ENCODE assay signal across 9 cellular contexts in genomic region chr2:238230699-238231098, GRCh38. TPM values are rescaled to one million over a fixed set of nuclear protein-coding genes. Genes with fewer than 3 reads are reported as not detected.
DNase-seq lines count a peak whose midpoint lies in the region; ATAC-seq and TF ChIP-seq lines count a peak whose summit lies in the region.
"Had no signal": no experiment of that assay in that cellular context is flagged by ENCODE, and none has a peak within 500 bp of the region (broad histone marks: within the 10 kb centered on the region; RNA-seq: fewer than 3 reads in every experiment).

No MANE protein-coding gene starts in this region.

- peaks cover 0 to 4% of the 10 kb centered on the region in 2 donors for H3K27me3 ChIP-seq in naive thymus-derived CD4-positive, alpha-beta T cell (ENCODE audit: control insufficient read depth in 2 of 2, insufficient read depth in 2 of 2, low read length in 2 of 2)
- H3K27me3 ChIP-seq in transverse colon, result no peaks in the 10 kb centered on the region

- in situ Hi-C loops in transverse colon (cut with MboI; ENCODE audit: low pct_ligation_motif_present in 1 of 4, low pct_unique_long_range_greater_than_20kb in 1 of 4, low sequenced_read_pairs in 3 of 4), result no loop called here

- H3K4me1 Mint-ChIP-seq in activated naive CD4-positive, alpha-beta T cell treated with anti-CD3 and anti-CD28 coated beads, Interleukin-2, amount 50 U/mL, for 24 hours, result peaks cover 29% of the 10 kb centered on the region
- peaks cover 19% of the 10 kb centered on the region for H3K4me1 Mint-ChIP-seq in chondrocyte (ENCODE audit: low read depth)
- peaks cover 14 to 33% (median 25%) of the 10 kb centered on the region in 7 donors for H3K4me1 Mint-ChIP-seq in naive thymus-derived CD4-positive, alpha-beta T cell

- POLR2A ChIA-PET in naive thymus-derived CD4-positive, alpha-beta T cell (lab: Charles Lee), result interaction anchor here (2.8 kb wide), 1 partner anchor 28 kb away, joined by 17 read pairs; the partner anchor contains the start of gene ILKAP

- H3K27me3 Mint-ChIP-seq in activated naive CD4-positive, alpha-beta T cell treated with anti-CD3 and anti-CD28 coated beads, Interleukin-2, amount 50 U/mL, for 24 hours, result peaks cover 4% of the 10 kb centered on the region
- H3K27me3 Mint-ChIP-seq in chondrocyte (ENCODE audit: low read depth), result no peaks in the 10 kb centered on the region
- peaks cover 5 to 56% (median 10%) of the 10 kb centered on the region in 5 donors for H3K27me3 Mint-ChIP-seq in naive thymus-derived CD4-positive, alpha-beta T cell

- no peak overlapping the region for H3K27ac ChIP-seq in naive thymus-derived CD4-positive, alpha-beta T cell (ENCODE audit: low read depth, low read length)
- H3K27ac ChIP-seq in transverse colon, result peak overlapping the region in 3 of 4 donors; percentile 44 to 80 (median 74)

- intact Hi-C loops in naive thymus-derived CD4-positive, alpha-beta T cell (cut with micrococcal nuclease), result loop anchor here (1.0 to 5.0 kb wide), 5 partner anchors 10 to 263 kb away; partner anchors contain the start of genes HES6 (in 2 of the 2), ILKAP (in 2 of the 2), PER2 (in 1 of the 2) and UBE2F (in 1 of the 2)
- intact Hi-C loops in transverse colon (cut with DNase I; ENCODE audit: low total_unique reads), result no loop called here

- TF ChIP-seq CTCF in chondrocyte (IDR thresholded peaks at IDR 0.05), result no peak
- TF ChIP-seq CTCF in transverse colon (IDR thresholded peaks at IDR 0.05), result no peak

- ATAC-seq in naive thymus-derived CD4-positive, alpha-beta T cell, result no peak
- no peak for ATAC-seq in GM21737 (IDR thresholded peaks at IDR 0.05; ENCODE audit: unreplicated experiment)

- H3K9me3 Mint-ChIP-seq in activated naive CD4-positive, alpha-beta T cell treated with anti-CD3 and anti-CD28 coated beads, Interleukin-2, amount 50 U/mL, for 24 hours, result no peaks in the 10 kb centered on the region
- H3K9me3 Mint-ChIP-seq in chondrocyte (ENCODE audit: low read depth), result no peaks in the 10 kb centered on the region
- peaks cover 0 to 6% (median 0%) of the 10 kb centered on the region in 11 donors for H3K9me3 Mint-ChIP-seq in naive thymus-derived CD4-positive, alpha-beta T cell

- H3K9me3 ChIP-seq in naive thymus-derived CD4-positive, alpha-beta T cell (ENCODE audit: control insufficient read depth in 2 of 3, low read length in 3 of 3), result no peaks in the 10 kb centered on the region
- no peaks in the 10 kb centered on the region for H3K9me3 ChIP-seq in transverse colon

- H3K4me1 ChIP-seq in naive thymus-derived CD4-positive, alpha-beta T cell (ENCODE audit: control insufficient read depth in 2 of 2, insufficient read depth in 2 of 2, low read length in 2 of 2), result peaks cover 5 to 8% of the 10 kb centered on the region in 2 donors
- H3K4me1 ChIP-seq in transverse colon, result peaks cover 0 to 25% (median 18%) of the 10 kb centered on the region in 4 donors

- TF ChIP-seq EP300 in transverse colon (IDR thresholded peaks at IDR 0.05; ENCODE audit: low read depth), result no peak

- 75 to 86% methylated on average over 2 to 5 of the region's 5 CpGs for WGBS in transverse colon (ENCODE audit: low coverage in 1 of 2), 2 donors

- peak overlapping the region; percentile 66 for H3K4me3 ChIP-seq in naive thymus-derived CD4-positive, alpha-beta T cell (ENCODE audit: low read length)
- peak overlapping the region in 2 of 4 donors; percentile 44 to 54 for H3K4me3 ChIP-seq in transverse colon

- CTCF ChIA-PET in naive thymus-derived CD4-positive, alpha-beta T cell (lab: Charles Lee), result no interaction called here

- peaks cover 0 to 7% (median 0%) of the 10 kb centered on the region in 3 experiments for H3K36me3 ChIP-seq in naive thymus-derived CD4-positive, alpha-beta T cell (ENCODE audit: control insufficient read depth in 2 of 3, insufficient read depth in 3 of 3, low read length in 3 of 3)
- H3K36me3 ChIP-seq in transverse colon, result no peaks in the 10 kb centered on the region

- no peak for TF ChIP-seq POLR2A in transverse colon (IDR thresholded peaks at IDR 0.05)

- H3K27ac Mint-ChIP-seq in activated naive CD4-positive, alpha-beta T cell treated with anti-CD3 and anti-CD28 coated beads, Interleukin-2, amount 50 U/mL, for 24 hours, result no peak overlapping the region
- H3K27ac Mint-ChIP-seq in chondrocyte (ENCODE audit: unreplicated experiment), result no peak overlapping the region
- peak overlapping the region in 3 of 9 donors; percentile 31 to 58 (median 37) for H3K27ac Mint-ChIP-seq in naive thymus-derived CD4-positive, alpha-beta T cell

- peak overlapping the region; percentile 93 for H3K4me3 Mint-ChIP-seq in activated naive CD4-positive, alpha-beta T cell treated with anti-CD3 and anti-CD28 coated beads, Interleukin-2, amount 50 U/mL, for 24 hours
- H3K4me3 Mint-ChIP-seq in chondrocyte (ENCODE audit: unreplicated experiment), result peak overlapping the region; percentile 79
- H3K4me3 Mint-ChIP-seq in naive thymus-derived CD4-positive, alpha-beta T cell, result peak overlapping the region; percentile 45 to 91 (median 86)

- peaks cover 4% of the 10 kb centered on the region for H3K36me3 Mint-ChIP-seq in activated naive CD4-positive, alpha-beta T cell treated with anti-CD3 and anti-CD28 coated beads, Interleukin-2, amount 50 U/mL, for 24 hours
- peaks cover 5% of the 10 kb centered on the region for H3K36me3 Mint-ChIP-seq in chondrocyte (ENCODE audit: low read depth)
- peaks cover 0 to 10% (median 5%) of the 10 kb centered on the region in 5 donors for H3K36me3 Mint-ChIP-seq in naive thymus-derived CD4-positive, alpha-beta T cell

- no peak for DNase-seq in activated naive CD4-positive, alpha-beta T cell (lab: John Stamatoyannopoulos, UW)
- DNase-seq in chondrocyte (ENCODE audit: low spot score) (no peak), transverse colon (no peak), NCI-H748 treated with DMSO at 0.1 percent for 48 hours (lab: John Stamatoyannopoulos, UW) (no peak)
- DNase-seq in naive thymus-derived CD4-positive, alpha-beta T cell, result no peak
- no peak for DNase-seq in stimulated activated CD8-positive, alpha-beta memory T cell treated with anti-CD3 and anti-CD28 coated beads, Interleukin-4, amount 100 ng/mL, for 48 hours
- DNase-seq: AML-193 had no signal

RNA-seq across cellular contexts. Expression of gene HES6, which starts 9.1 kb away (rescaled TPM):
- total RNA-seq in chondrocyte, result 16.2 to 33.3 TPM (median 16.5 TPM) in 3 replicates
- 1 to 10 TPM in 4 of 5 experiments, under 1 TPM in 1; 0.73 to 2.7 (median 2.4) TPM for total RNA-seq in naive thymus-derived CD4-positive, alpha-beta T cell
- 1 to 10 TPM in 1 of 2 donors, under 1 TPM in 1; 0.61 to 1.3 TPM for polyA plus RNA-seq in naive thymus-derived CD4-positive, alpha-beta T cell
- 10 to 100 TPM; 15.0 to 94.5 (median 31.7) TPM for total RNA-seq in transverse colon

RNA-seq across cellular contexts. Expression of gene ILKAP, which starts 27.2 kb away (rescaled TPM):
- total RNA-seq in chondrocyte (24.9 to 36.7 TPM (median 29.7 TPM) in 3 replicates), transverse colon (10 to 100 TPM; 16.3 to 40.0 (median 32.1) TPM)
- 100 to 1,000 TPM in 2 of 5 experiments, 10 to 100 TPM in 3; 68.1 to 126 (median 90.9) TPM for total RNA-seq in naive thymus-derived CD4-positive, alpha-beta T cell
- polyA plus RNA-seq in naive thymus-derived CD4-positive, alpha-beta T cell, result 10 to 100 TPM; 40.6 to 48.1 TPM

RNA-seq across cellular contexts. Expression of gene PER2, which starts 57.7 kb away (rescaled TPM):
- total RNA-seq in chondrocyte (2.7 to 3.3 TPM (median 2.9 TPM) in 3 replicates), transverse colon (10 to 100 TPM; 19.1 to 67.3 (median 32.3) TPM)
- 10 to 100 TPM; 13.5 to 28.6 (median 14.3) TPM for total RNA-seq in naive thymus-derived CD4-positive, alpha-beta T cell
- polyA plus RNA-seq in naive thymus-derived CD4-positive, alpha-beta T cell, result 10 to 100 TPM in 1 of 2 donors, 1 to 10 TPM in 1; 7.0 to 10.1 TPM
